Comparison of ENCODE assay signal across 6 cellular contexts in the genomic region with DNA sequence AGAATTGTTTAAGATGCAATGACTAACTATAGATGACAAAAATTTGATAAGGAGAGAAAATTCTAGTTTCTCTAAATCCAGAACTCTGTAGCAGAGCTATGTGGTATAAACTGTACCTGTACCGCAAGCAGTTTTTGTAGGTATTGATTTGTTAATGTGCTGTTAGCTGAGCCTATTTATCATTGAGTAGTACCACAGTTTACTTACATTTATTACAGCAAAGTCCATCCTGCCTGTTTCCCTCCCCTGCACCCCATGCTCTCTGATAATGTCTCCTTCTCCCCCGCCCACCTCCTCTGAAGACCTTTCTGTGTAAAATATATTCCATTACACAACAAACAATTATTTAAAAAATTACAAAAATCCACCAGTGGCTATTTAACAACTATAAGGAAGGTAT.
"Had no signal": no experiment of that assay in that cellular context is flagged by ENCODE, and none has a peak within 500 bp of the region (broad histone marks: within the 10 kb centered on the region; RNA-seq: fewer than 3 reads in every experiment).

No MANE protein-coding gene starts in this region.

- H3K4me3 Mint-ChIP-seq: IgD-negative memory B cell had no signal

- H3K27me3 Mint-ChIP-seq: IgD-negative memory B cell had no signal

- ATAC-seq: K562 had no signal

- FAIRE-seq: HTR-8/SVneo, K562 had no signal

- H3K4me3 ChIP-seq: K562 had no signal

- DNase-seq: IMR-90, KBM-7 had no signal

- H3K4me1 Mint-ChIP-seq: IgD-negative memory B cell had no signal

- H3K27ac Mint-ChIP-seq: IgD-negative memory B cell had no signal

- H3K27ac ChIP-seq: HL-60 had no signal

- H3K36me3 Mint-ChIP-seq: IgD-negative memory B cell had no signal
